21 cellular contexts compared by ENCODE assay signal in genomic region chr10:129526943-129527342, GRCh38. TPM values are rescaled to one million over a fixed set of nuclear protein-coding genes. Genes with fewer than 3 reads are reported as not detected.
DNase-seq lines count a peak whose midpoint lies in the region; FAIRE-seq and TF ChIP-seq lines count a peak whose summit lies in the region.
"Had no signal": no experiment of that assay in that cellular context is flagged by ENCODE, and none has a peak within 500 bp of the region (broad histone marks: within the 10 kb centered on the region; RNA-seq: fewer than 3 reads in every experiment).

No MANE protein-coding gene starts in this region.

- TF ChIP-seq RAD21 in H1 (IDR thresholded peaks at IDR 0.05 in 1 of 2, conservative IDR thresholded peaks at IDR 0.05 in 1 of 2; ENCODE audit: low read depth in 2 of 2, low read length in 2 of 2): no peak

- TF ChIP-seq EP300 in H1 (IDR thresholded peaks at IDR 0.05; ENCODE audit: borderline replicate concordance in 1 of 2, low read depth in 2 of 2, low read length in 2 of 2): no peak

- H3K79me1 ChIP-seq in H1 (ENCODE audit: low read depth, low read length): no peaks in the 10 kb centered on the region; the same call in 1 of the 2 replicates

- peaks cover 12% of the 10 kb centered on the region for H3K9me3 Mint-ChIP-seq in activated naive CD4-positive, alpha-beta T cell treated with anti-CD3 and anti-CD28 coated beads, Interleukin-2, amount 10 ng/mL, durations not matched to agents 7 days and 5 days
- H3K9me3 Mint-ChIP-seq in activated naive CD4-positive, alpha-beta T cell treated with anti-CD3 and anti-CD28 coated beads for 36 hours: peaks cover 10% of the 10 kb centered on the region
- no peaks in the 10 kb centered on the region for H3K9me3 Mint-ChIP-seq in chondrocyte (ENCODE audit: low read depth)
- H3K9me3 Mint-ChIP-seq: CD4-positive, alpha-beta T cell; CD8-positive, alpha-beta T cell had no signal

- H3K23ac ChIP-seq in H1 (ENCODE audit: insufficient read length): no peak overlapping the region

- TF ChIP-seq POLR2A in H1 (IDR thresholded peaks at IDR 0.05; ENCODE audit: control extremely low read depth in 1 of 2, low read depth in 2 of 2, low read length in 2 of 2): no peak

- intact Hi-C loops in activated naive CD4-positive, alpha-beta T cell treated with anti-CD3 and anti-CD28 coated beads for 36 hours (cut with micrococcal nuclease): no loop called here

- H2AK5ac ChIP-seq in H1 (ENCODE audit: low read depth, low read length): no peak overlapping the region

- no peaks in the 10 kb centered on the region for H3K4me1 Mint-ChIP-seq in activated naive CD4-positive, alpha-beta T cell treated with anti-CD3 and anti-CD28 coated beads, Interleukin-2, amount 10 ng/mL, durations not matched to agents 7 days and 5 days
- H3K4me1 Mint-ChIP-seq in activated naive CD4-positive, alpha-beta T cell treated with anti-CD3 and anti-CD28 coated beads for 36 hours (ENCODE audit: low read depth): peaks cover 9% of the 10 kb centered on the region
- peaks cover 6% of the 10 kb centered on the region for H3K4me1 Mint-ChIP-seq in chondrocyte (ENCODE audit: low read depth)

- no peak for FAIRE-seq in H1 (lab: Jason Lieb, UNC)
- FAIRE-seq: A549, D721Med, G401.6, GM12891, GM19239 had no signal

- 93% methylated on average over 12 of the region's 12 CpGs; no CpG with 5 or more reads in 1 of the 2 experiments for WGBS in H1 (ENCODE audit: extremely low coverage in 1 of 2, insufficient coverage in 1 of 2, insufficient read length in 1 of 2, insufficient replicate concordance in 2 of 2, low coverage in 1 of 2, low lambda C conversion rate in 2 of 2, missing lambda C conversion rate in 1 of 2), 2 experiments

- H3K36me3 ChIP-seq in H1 (ENCODE audit: control insufficient read depth in 2 of 4, insufficient read depth in 4 of 4, low read length in 3 of 4): no peaks in the 10 kb centered on the region

- POLR2A ChIA-PET in H1 (lab: Charles Lee; ENCODE audit: partially characterized antibody): no interaction called here

- CTCF ChIA-PET in activated naive CD4-positive, alpha-beta T cell treated with anti-CD3 and anti-CD28 coated beads, Interleukin-2, amount 10 ng/mL, durations not matched to agents 7 days and 5 days (lab: Charles Lee): no interaction called here
- CTCF ChIA-PET in activated naive CD4-positive, alpha-beta T cell treated with anti-CD3 and anti-CD28 coated beads for 36 hours (lab: Charles Lee): no interaction called here
- CTCF ChIA-PET in H1 (lab: Charles Lee; ENCODE audit: partially characterized antibody): no interaction called here

- peak; percentile 8 for DNase-seq in activated naive CD4-positive, alpha-beta T cell treated with anti-CD3 and anti-CD28 coated beads, Interleukin-2, amount 10 ng/mL, durations not matched to agents 7 days and 5 days
- DNase-seq in activated naive CD4-positive, alpha-beta T cell treated with anti-CD3 and anti-CD28 coated beads for 36 hours: no peak
- DNase-seq in H1 (ENCODE audit: low read depth in 1 of 2, low spot score in 2 of 2): no peak
- no peak for DNase-seq in SIG-M5 (lab: John Stamatoyannopoulos, UW)
- no peak for DNase-seq in chondrocyte (ENCODE audit: low spot score)
- DNase-seq: AML-193; Caco-2; Calu3; CD4-positive, alpha-beta T cell; CD8-positive, alpha-beta T cell; DMS79 treated with DMSO at 0.1 percent for 48 hours; GF-D8 had no signal

- no peaks in the 10 kb centered on the region for H3K9me3 ChIP-seq in H1 (ENCODE audit: insufficient read depth in 2 of 2, low read depth in 1 of 2, low read length in 1 of 2)
- H3K9me3 ChIP-seq: A549 had no signal

- H3K23me2 ChIP-seq in H1 (ENCODE audit: low read depth, low read length): no peaks in the 10 kb centered on the region

- no peak overlapping the region for H4K91ac ChIP-seq in H1 (replicated peaks; ENCODE audit: insufficient read length, low read length)

- no peak overlapping the region for H3K9ac ChIP-seq in H1 (replicated peaks in 1 of 4; ENCODE audit: extremely low read depth in 1 of 4, low read depth in 3 of 4, low read length in 3 of 4)

- H3K4ac ChIP-seq in H1 (replicated peaks; ENCODE audit: insufficient read length, low read depth, low read length): no peak overlapping the region

- peaks cover 13% of the 10 kb centered on the region for H3K36me3 Mint-ChIP-seq in activated naive CD4-positive, alpha-beta T cell treated with anti-CD3 and anti-CD28 coated beads, Interleukin-2, amount 10 ng/mL, durations not matched to agents 7 days and 5 days
- H3K36me3 Mint-ChIP-seq in activated naive CD4-positive, alpha-beta T cell treated with anti-CD3 and anti-CD28 coated beads for 36 hours (ENCODE audit: low read depth): peaks cover 24% of the 10 kb centered on the region
- no peaks in the 10 kb centered on the region for H3K36me3 Mint-ChIP-seq in chondrocyte (ENCODE audit: low read depth)

- H3K4me3 ChIP-seq in H1 (ENCODE audit: extremely low read depth in 1 of 4, insufficient read depth in 2 of 4, low read depth in 3 of 4, low read length in 4 of 4): no peak overlapping the region
- H3K4me3 ChIP-seq: A549 had no signal

- no peaks in the 10 kb centered on the region for H3K27me3 ChIP-seq in H1 (replicated peaks in 1 of 4; ENCODE audit: control insufficient read depth in 3 of 4, extremely low read depth in 1 of 4, insufficient read depth in 3 of 4, low read length in 3 of 4)

- H4K20me1 ChIP-seq in H1 (replicated peaks in 1 of 2; ENCODE audit: control insufficient read depth in 1 of 2, insufficient read depth in 2 of 2, low read length in 2 of 2): no peaks in the 10 kb centered on the region

- H4K5ac ChIP-seq in H1 (ENCODE audit: insufficient read length, low read depth, low read length): no peak overlapping the region

- no peaks in the 10 kb centered on the region for H3K27me3 Mint-ChIP-seq in activated naive CD4-positive, alpha-beta T cell treated with anti-CD3 and anti-CD28 coated beads, Interleukin-2, amount 10 ng/mL, durations not matched to agents 7 days and 5 days
- no peaks in the 10 kb centered on the region for H3K27me3 Mint-ChIP-seq in activated naive CD4-positive, alpha-beta T cell treated with anti-CD3 and anti-CD28 coated beads for 36 hours (ENCODE audit: low read depth)
- H3K27me3 Mint-ChIP-seq in chondrocyte (ENCODE audit: low read depth): no peaks in the 10 kb centered on the region
- H3K27me3 Mint-ChIP-seq: B cell; CD4-positive, alpha-beta T cell had no signal

- H3K27ac Mint-ChIP-seq in activated naive CD4-positive, alpha-beta T cell treated with anti-CD3 and anti-CD28 coated beads, Interleukin-2, amount 10 ng/mL, durations not matched to agents 7 days and 5 days: no peak overlapping the region
- H3K27ac Mint-ChIP-seq in activated naive CD4-positive, alpha-beta T cell treated with anti-CD3 and anti-CD28 coated beads for 36 hours: no peak overlapping the region
- no peak overlapping the region for H3K27ac Mint-ChIP-seq in chondrocyte (ENCODE audit: unreplicated experiment)
- H3K27ac Mint-ChIP-seq: B cell; CD4-positive, alpha-beta T cell; CD8-positive, alpha-beta T cell had no signal

- H2BK20ac ChIP-seq in H1 (ENCODE audit: low read length): no peak overlapping the region

- H2BK15ac ChIP-seq in H1 (ENCODE audit: low read length): no peak overlapping the region

- no peaks in the 10 kb centered on the region for H3K79me2 ChIP-seq in H1 (ENCODE audit: control insufficient read depth in 1 of 2, insufficient read depth in 2 of 2, low read length in 2 of 2)

- H3K4me1 ChIP-seq in H1 (replicated peaks in 1 of 4; ENCODE audit: control insufficient read depth in 3 of 4, insufficient read depth in 4 of 4, low read length in 3 of 4): peaks cover 0 to 15% (median 11%) of the 10 kb centered on the region in 4 experiments; a peak in 6 of 7 replicates
- H3K4me1 ChIP-seq: A549 had no signal

- H3K4me2 ChIP-seq in H1 (ENCODE audit: insufficient read depth in 1 of 2, low read depth in 2 of 2, low read length in 2 of 2): no peak overlapping the region
- H3K4me2 ChIP-seq: A549 had no signal

- H2AFZ ChIP-seq in H1 (ENCODE audit: low read length): no peak overlapping the region

- no peak overlapping the region for H3K56ac ChIP-seq in H1 (replicated peaks; ENCODE audit: insufficient read length, low read depth, low read length)

- no peak overlapping the region for H2BK5ac ChIP-seq in H1 (ENCODE audit: low read depth, low read length)

- H4K8ac ChIP-seq in H1 (ENCODE audit: extremely low read depth, insufficient read depth, low read length): no peak overlapping the region

- H3K14ac ChIP-seq in H1 (ENCODE audit: insufficient read length): no peak overlapping the region

- H2BK12ac ChIP-seq in H1 (ENCODE audit: low read depth, low read length): 0 out of 2 replicates have a peak overlapping the region, but pooled peaks have one; percentile 68

- no peak overlapping the region for H3K18ac ChIP-seq in H1 (ENCODE audit: extremely low read depth, low read length)

- no peak overlapping the region for H3K27ac ChIP-seq in H1 (ENCODE audit: low read depth, low read length)
- H3K27ac ChIP-seq: 22Rv1, A549, C4-2B had no signal

- no peak overlapping the region for H2BK120ac ChIP-seq in H1 (replicated peaks; ENCODE audit: low read depth, low read length)

- H3K4me3 Mint-ChIP-seq in activated naive CD4-positive, alpha-beta T cell treated with anti-CD3 and anti-CD28 coated beads, Interleukin-2, amount 10 ng/mL, durations not matched to agents 7 days and 5 days: no peak overlapping the region
- H3K4me3 Mint-ChIP-seq in activated naive CD4-positive, alpha-beta T cell treated with anti-CD3 and anti-CD28 coated beads for 36 hours: no peak overlapping the region
- H3K4me3 Mint-ChIP-seq in chondrocyte (ENCODE audit: unreplicated experiment): no peak overlapping the region
- H3K4me3 Mint-ChIP-seq: B cell; CD4-positive, alpha-beta T cell; CD8-positive, alpha-beta T cell had no signal

- TF ChIP-seq CTCF in H1 (IDR thresholded peaks at IDR 0.05; ENCODE audit: control extremely low read depth in 1 of 3, insufficient read depth in 1 of 3, low read depth in 1 of 3, low read length in 3 of 3): no peak
- no peak for TF ChIP-seq CTCF in chondrocyte (IDR thresholded peaks at IDR 0.05)

TF ChIP-seq in H1, 55 proteins besides CTCF, POLR2A, EP300 and RAD21 (continues in another document):
- TF ChIP-seq SP4 (IDR thresholded peaks at IDR 0.05; ENCODE audit: low read length): no peak
- no peak for TF ChIP-seq SIRT6 (IDR thresholded peaks at IDR 0.05; ENCODE audit: low read length)
- no peak for TF ChIP-seq TCF12 (IDR thresholded peaks at IDR 0.05; ENCODE audit: low read depth, low read length)

RNA-seq across cellular contexts. Expression of gene MGMT, which starts 59.9 kb away (rescaled TPM):
- total RNA-seq in activated naive CD4-positive, alpha-beta T cell treated with anti-CD3 and anti-CD28 coated beads for 36 hours: 10 to 100 TPM; 24.6 to 26.0 TPM
- 9.1 and 9.9 TPM in 2 replicates for total RNA-seq in H1 (2021; fragmentation: NEBNext Ultra II Directional; extraction: Animal tissue kit (Norgen Biotek cat#: 25700))
- polyA plus RNA-seq in H1 (2011; rRNA removed): 10.7 and 14.3 TPM in 2 replicates
- 11.6 TPM for polyA plus RNA-seq in H1 (2011; cell fraction: cytosol; rRNA removed)
- polyA plus RNA-seq in H1 (2011; cell fraction: nucleus; rRNA removed): 13.5 TPM
- polyA plus RNA-seq in H1 (2012, experiment 1 of 2): 6.8 to 12.4 TPM (median 9.7 TPM) in 4 replicates
- polyA plus RNA-seq in H1 (2012, experiment 2 of 2): 11.6 TPM
- polyA plus RNA-seq in H1 (2013, experiment 1 of 2): 7.7 TPM
- polyA plus RNA-seq in H1 (2013, experiment 2 of 2): 8.2 TPM
- 8.0 and 8.2 TPM in 2 replicates for polyA minus RNA-seq in H1 (2011; rRNA and poly(A)+ RNA removed)
- 4.4 TPM for polyA minus RNA-seq in H1 (2011; cell fraction: cytosol; rRNA and poly(A)+ RNA removed)
- polyA minus RNA-seq in H1 (2011; cell fraction: nucleus; rRNA and poly(A)+ RNA removed): 26.9 TPM
- 12.1 to 13.9 TPM (median 13.0 TPM) in 3 replicates for total RNA-seq in chondrocyte
- total RNA-seq: A172 had no signal
